In genomic region chr17:52410781-52411180, GRCh38 we compare ENCODE assay signal across 17 cellular contexts.
A peak's percentile ranks its signal among the peaks of the same experiment; 100 is the strongest.
DNase-seq lines count a peak whose midpoint lies in the region; ATAC-seq and TF ChIP-seq lines count a peak whose summit lies in the region.
"Had no signal": no experiment of that assay in that cellular context is flagged by ENCODE, and none has a peak within 500 bp of the region (broad histone marks: within the 10 kb centered on the region; RNA-seq: fewer than 3 reads in every experiment).

No MANE protein-coding gene starts in this region.

- TF ChIP-seq CTCF in RWPE2 (IDR thresholded peaks at IDR 0.05; ENCODE audit: poor library complexity, severe bottlenecking) (no peak), left lung (IDR thresholded peaks at IDR 0.05) (no peak)

- H3K36me3 ChIP-seq in RWPE2 (ENCODE audit: low read depth) = no peaks in the 10 kb centered on the region
- no peaks in the 10 kb centered on the region for H3K36me3 ChIP-seq in left lung
- H3K36me3 ChIP-seq: BE2C, HAP-1 had no signal

- intact Hi-C loops in left lung (cut with DNase I) = no loop called here
- intact Hi-C loops in cardiac septum (cut with DNase I) = no loop called here

- H3K9me3 ChIP-seq in RWPE2 (ENCODE audit: severe bottlenecking) = no peaks in the 10 kb centered on the region
- no peaks in the 10 kb centered on the region for H3K9me3 ChIP-seq in left lung
- H3K9me3 ChIP-seq: BE2C, HAP-1 had no signal

- ATAC-seq in RWPE2 (ENCODE audit: low read depth) (peak; percentile 64), left lung (peak; percentile 21)
- ATAC-seq: CD8-positive, alpha-beta T cell; GM12878; K562; Right ventricle myocardium inferior had no signal

- H3K4me3 ChIP-seq in RWPE2 (ENCODE audit: severe bottlenecking) = no peak overlapping the region
- H3K4me3 ChIP-seq in left lung = no peak overlapping the region
- H3K4me3 ChIP-seq: GM12878, HAP-1, K562 had no signal

- no peak overlapping the region for H3K27ac ChIP-seq in RWPE2 (ENCODE audit: poor library complexity, severe bottlenecking)
- H3K27ac ChIP-seq in left lung = no peak overlapping the region

- H3K4me1 ChIP-seq in RWPE2 (ENCODE audit: insufficient read depth, poor library complexity, severe bottlenecking) (peaks cover 4% of the 10 kb centered on the region), left lung (no peaks in the 10 kb centered on the region)
- H3K4me1 ChIP-seq: BE2C, HAP-1 had no signal

- peak; percentile 98 for DNase-seq in DMS53 treated with DMSO at 0.1 percent for 48 hours (lab: John Stamatoyannopoulos, UW; ENCODE audit: unreplicated experiment)
- DNase-seq in NCI-H2029 treated with DMSO at 0.1 percent for 48 hours (lab: John Stamatoyannopoulos, UW) = peak; percentile 84
- no peak for DNase-seq in RWPE2 (ENCODE audit: low spot score)
- no peak for DNase-seq in left lung
- DNase-seq in cardiac septum (ENCODE audit: low spot score) = no peak
- no peak for DNase-seq in iPS-NIHi11 (ENCODE audit: low spot score)
- no peak for DNase-seq in effector CD4-positive, alpha-beta T cell
- DNase-seq: BE2C; CD8-positive, alpha-beta T cell; DMS 273 treated with DMSO at 0.1 percent for 48 hours; NCI-H1105; NCI-H1694 treated with DMSO at 0.1 percent for 48 hours; NCI-H524 treated with DMSO at 0.1 percent for 48 hours had no signal

- H3K27me3 ChIP-seq in RWPE2 (ENCODE audit: insufficient read depth, poor library complexity, severe bottlenecking) (no peaks in the 10 kb centered on the region), left lung (no peaks in the 10 kb centered on the region)
- H3K27me3 ChIP-seq: BE2C had no signal

Comparison
In these comparisons a context has a peak if more than half of its experiments do, and no peak if none do; other contexts are left out.
1. DNase-seq: peak in DMS53 treated with DMSO at 0.1 percent for 48 hours (single experiment) and NCI-H2029 treated with DMSO at 0.1 percent for 48 hours (single experiment); none in RWPE2 (single experiment), left lung (0 of 2), cardiac septum (single experiment), iPS-NIHi11 (single experiment) and effector CD4-positive, alpha-beta T cell (single experiment).